In genomic region chr11:12177739-12178338, GRCh38 we compare ENCODE assay signal across 12 cellular contexts.
DNase-seq lines count a peak whose midpoint lies in the region; ATAC-seq, FAIRE-seq and TF ChIP-seq lines count a peak whose summit lies in the region.
"Had no signal": no experiment of that assay in that cellular context is flagged by ENCODE, and none has a peak within 500 bp of the region (broad histone marks: within the 10 kb centered on the region; RNA-seq: fewer than 3 reads in every experiment).

No MANE protein-coding gene starts in this region.

- no peak for FAIRE-seq in keratinocyte (lab: Jason Lieb, UNC)
- FAIRE-seq: urothelium cell line had no signal

- no peak for TF ChIP-seq RAD21 in HCT116 (IDR thresholded peaks at IDR 0.05; ENCODE audit: low read depth)

- no peaks in the 10 kb centered on the region for H3K9me1 ChIP-seq in keratinocyte (ENCODE audit: control insufficient read depth, extremely low read depth, insufficient read depth, low read length)

- RAD21 ChIA-PET in HCT116 (lab: Charles Lee; ENCODE audit: low non-redundant PET in 1 of 2, low total read pairs in 2 of 2, uncharacterized antibody in 2 of 2, unreplicated experiment in 2 of 2): no interaction called here

- H3K9me2 ChIP-seq in HCT116 (ENCODE audit: insufficient read depth): no peaks in the 10 kb centered on the region

- H3K4me2 ChIP-seq in HCT116 (ENCODE audit: low read length) (peak overlapping the region; percentile 58), keratinocyte (ENCODE audit: control insufficient read depth, extremely low read depth, insufficient read depth, low read depth, low read length) (peak overlapping the region; percentile 49)

- peaks cover 76% of the 10 kb centered on the region for H3K4me1 ChIP-seq in ACC112 (ENCODE audit: control insufficient read depth, insufficient read depth, low read length, unreplicated experiment)
- peaks cover 71 to 100% of the 10 kb centered on the region in 2 experiments for H3K4me1 ChIP-seq in HCT116 (ENCODE audit: control insufficient read depth in 1 of 2, insufficient read depth in 2 of 2, low read length in 2 of 2)
- peaks cover 98% of the 10 kb centered on the region for H3K4me1 ChIP-seq in keratinocyte (ENCODE audit: control insufficient read depth, extremely low read depth, insufficient read depth, low read length)

- ATAC-seq in HCT116: no peak
- no peak for ATAC-seq in GM19397 (IDR thresholded peaks at IDR 0.05; ENCODE audit: unreplicated experiment)
- no peak for ATAC-seq in GM21515 (IDR thresholded peaks at IDR 0.05; ENCODE audit: unreplicated experiment)
- no peak for ATAC-seq in HG03457 (IDR thresholded peaks at IDR 0.05; ENCODE audit: unreplicated experiment)

- H3K27me3 ChIP-seq in ACC112 (ENCODE audit: insufficient read depth, low read length) (no peaks in the 10 kb centered on the region), HCT116 (ENCODE audit: insufficient read depth, low read length) (no peaks in the 10 kb centered on the region), keratinocyte (ENCODE audit: control insufficient read depth, extremely low read depth, insufficient read depth, low read length) (no peaks in the 10 kb centered on the region)
- H3K27me3 ChIP-seq: colonic mucosa had no signal

- TF ChIP-seq CTCF in HCT116 (IDR thresholded peaks at IDR 0.05 in 2 of 3, conservative IDR thresholded peaks at IDR 0.05 in 1 of 3; ENCODE audit: borderline replicate concordance in 1 of 3, insufficient read depth in 1 of 3, low read depth in 2 of 3, low read length in 2 of 3) (no peak), keratinocyte (optimal IDR thresholded peaks at IDR 0.05 in 1 of 3, IDR thresholded peaks at IDR 0.05 in 1 of 3, conservative IDR thresholded peaks at IDR 0.05 in 1 of 3; ENCODE audit: extremely low read depth in 1 of 3, insufficient read depth in 2 of 3, low read length in 3 of 3) (no peak)

- H3K9ac ChIP-seq in HCT116 (ENCODE audit: low read length): peak overlapping the region; percentile 28
- peak overlapping the region; percentile 28 for H3K9ac ChIP-seq in keratinocyte (ENCODE audit: control insufficient read depth, extremely low read depth, insufficient read depth, low read length)

- H3K79me2 ChIP-seq in ACC112 (ENCODE audit: control insufficient read depth, insufficient read depth, low read length, unreplicated experiment) (peaks cover 8% of the 10 kb centered on the region), HCT116 (ENCODE audit: insufficient read depth, low read length) (peaks cover 10% of the 10 kb centered on the region; the same call in 1 of the 2 replicates), keratinocyte (ENCODE audit: control insufficient read depth, insufficient read depth, low read length) (peaks cover 51% of the 10 kb centered on the region)

- H4K20me1 ChIP-seq in HCT116 (ENCODE audit: insufficient read depth) (no peaks in the 10 kb centered on the region), keratinocyte (ENCODE audit: control insufficient read depth, extremely low read depth, insufficient read depth, low read length) (no peaks in the 10 kb centered on the region)

- intact Hi-C loops in HCT116 (cut with micrococcal nuclease): no loop called here

- H3K4me3 ChIP-seq in ACC112 (ENCODE audit: low read depth, low read length): no peak overlapping the region
- H3K4me3 ChIP-seq in HCT116 (replicated peaks in 1 of 2; ENCODE audit: low read depth in 1 of 2, low read length in 2 of 2): no peak overlapping the region
- no peak overlapping the region for H3K4me3 ChIP-seq in keratinocyte (ENCODE audit: control insufficient read depth in 2 of 3, extremely low read depth in 1 of 3, insufficient read depth in 2 of 3, low read depth in 1 of 3, low read length in 3 of 3)
- H3K4me3 ChIP-seq: colonic mucosa had no signal

- DNase-seq in HCT116 (ENCODE audit: low read depth, low spot score): no peak
- DNase-seq in amniotic epithelial cell (ENCODE audit: low read depth): peak; percentile 73
- DNase-seq in keratinocyte (ENCODE audit: low read depth, low spot score): no peak
- DNase-seq in SHP77 (lab: John Stamatoyannopoulos, UW): no peak
- DNase-seq: colonic mucosa, head of caudate nucleus, NCI-H2029 had no signal

- POLR2A ChIA-PET in HCT116 (lab: Charles Lee): interaction anchor here (1.2 to 1.6 kb wide), 3 partner anchors 11 to 91 kb away, joined by 4 to 9 read pairs (median 6); no protein-coding TSS in a partner anchor

- H3K36me3 ChIP-seq in ACC112 (ENCODE audit: insufficient read depth, low read length) (peaks cover 7% of the 10 kb centered on the region), HCT116 (ENCODE audit: control insufficient read depth in 1 of 2, insufficient read depth in 2 of 2, low read length in 2 of 2) (no peaks in the 10 kb centered on the region), keratinocyte (ENCODE audit: control insufficient read depth in 2 of 2, extremely low read depth in 1 of 2, insufficient read depth in 2 of 2, low read length in 2 of 2) (peaks cover 2 to 23% of the 10 kb centered on the region in 2 experiments)
- H3K36me3 ChIP-seq: colonic mucosa had no signal

- no peaks in the 10 kb centered on the region for H3K9me3 ChIP-seq in HCT116 (ENCODE audit: control insufficient read depth in 1 of 2, insufficient read depth in 1 of 2, low read depth in 1 of 2, low read length in 2 of 2)
- no peaks in the 10 kb centered on the region for H3K9me3 ChIP-seq in keratinocyte (ENCODE audit: control insufficient read depth, low read depth, low read length)
- H3K9me3 ChIP-seq: colonic mucosa had no signal

- H2AFZ ChIP-seq in ACC112 (ENCODE audit: low read length, unreplicated experiment) (no peak overlapping the region), HCT116 (ENCODE audit: low read depth, low read length, poor library complexity, severe bottlenecking) (no peak overlapping the region), keratinocyte (ENCODE audit: control insufficient read depth, low read length) (no peak overlapping the region)

- H3K27ac ChIP-seq in ACC112 (ENCODE audit: low read depth, low read length) (peak overlapping the region; percentile 98), HCT116 (ENCODE audit: low read depth, low read length) (no peak overlapping the region), keratinocyte (ENCODE audit: control insufficient read depth, insufficient read depth, low read length) (peak overlapping the region; percentile 98)

- BruUV-seq in HCT116 (replicated peaks; lab: Mats Ljungman, UMichigan): no TSS peak

- TF ChIP-seq POLR2A in HCT116 (IDR thresholded peaks at IDR 0.05; ENCODE audit: borderline replicate concordance, extremely low read depth, insufficient read depth, insufficient read length): no peak

- CTCF ChIA-PET in HCT116 (lab: Charles Lee): interaction anchor here (0.9 kb wide), 1 partner anchor 58 kb away, joined by 3 read pairs; no protein-coding TSS in a partner anchor

- dilution Hi-C loops in keratinocyte (cut with MboI; ENCODE audit: extremely low pct_ligation_motif_present, low sequenced_read_pairs): no loop called here

TF ChIP-seq in HCT116, 20 proteins besides CTCF, POLR2A, EP300 and RAD21 (continues in another document):
- TF ChIP-seq YY1 (IDR thresholded peaks at IDR 0.05; ENCODE audit: extremely low read depth, insufficient replicate concordance, low read depth, low read length) (no peak), FOSL1 (IDR thresholded peaks at IDR 0.05; ENCODE audit: low read depth) (no peak), EZH2phosphoT487 (IDR thresholded peaks at IDR 0.05; ENCODE audit: borderline replicate concordance) (no peak), ATF3 (IDR thresholded peaks at IDR 0.05) (no peak), EGR1 (IDR thresholded peaks at IDR 0.05; ENCODE audit: low read depth) (no peak), REST (IDR thresholded peaks at IDR 0.05; ENCODE audit: low read depth) (no peak), ZBTB33 (IDR thresholded peaks at IDR 0.05; ENCODE audit: extremely low read depth, insufficient replicate concordance, low read length) (no peak)
